Comparison of ENCODE assay signal across 14 cellular contexts in the genomic region with DNA sequence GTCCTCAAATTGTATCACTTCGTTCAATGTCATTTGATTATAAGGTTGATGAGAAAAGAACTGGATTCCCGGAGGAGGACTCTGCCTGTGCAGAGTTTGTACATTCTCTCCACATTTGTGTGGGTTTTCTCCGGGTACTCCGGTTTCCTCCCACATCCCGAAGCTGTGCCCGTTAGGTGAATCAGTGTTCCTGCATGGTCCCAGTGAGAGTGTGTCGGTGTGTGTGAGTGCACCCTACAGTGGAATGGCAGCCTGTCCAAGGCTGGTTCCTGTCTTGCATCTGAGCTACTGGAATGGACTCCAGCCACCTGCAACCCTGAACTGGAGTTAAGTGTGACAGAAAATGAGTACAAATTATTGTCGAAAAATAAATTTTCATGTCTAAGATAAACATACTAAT.
"Had no signal": no experiment of that assay in that cellular context is flagged by ENCODE, and none has a peak within 500 bp of the region (broad histone marks: within the 10 kb centered on the region; RNA-seq: fewer than 3 reads in every experiment).

No MANE protein-coding gene starts in this region.

- H3K4me3 ChIP-seq: heart right ventricle, neural progenitor cell, pancreas had no signal

- DNase-seq: activated CD4-positive, alpha-beta T cell treated with anti-CD3 and anti-CD28 coated beads, Interleukin-2, amount 10 ng/mL, durations not matched to agents 24 days and 14 days; activated CD8-positive, alpha-beta memory T cell treated with anti-CD3 and anti-CD28 coated beads, Interleukin-2, amount 50 U/mL, for 48 hours; activated gamma-delta T cell; activated T-cell treated with anti-CD3 and anti-CD28 coated beads, Interleukin-2, amount 50 U/mL, for 72 hours; cortex of kidney; effector CD8-positive, alpha-beta T cell; heart right ventricle; pancreas; T-helper 17 cell had no signal

- H3K4me3 Mint-ChIP-seq: activated CD4-positive, alpha-beta T cell treated with anti-CD3 and anti-CD28 coated beads, Interleukin-2, amount 10 ng/mL, durations not matched to agents 24 days and 14 days; activated T-cell treated with anti-CD3 and anti-CD28 coated beads, Interleukin-2, amount 50 U/mL, for 72 hours; mesothelial cell of epicardium; neural progenitor cell; stimulated activated effector memory CD8-positive, alpha-beta T cell treated with anti-CD3 and anti-CD28 coated beads, Interleukin-12 subunit alpha, Interleukin-12 subunit beta, amount 100 ng/mL, for 72 hours; T-helper 17 cell; WTC11 had no signal

- H3K9me3 Mint-ChIP-seq: activated CD4-positive, alpha-beta T cell treated with anti-CD3 and anti-CD28 coated beads, Interleukin-2, amount 10 ng/mL, durations not matched to agents 24 days and 14 days; neural progenitor cell had no signal

- H3K27ac ChIP-seq: heart right ventricle, neural progenitor cell, pancreas had no signal

- H3K4me1 Mint-ChIP-seq: activated CD4-positive, alpha-beta T cell treated with anti-CD3 and anti-CD28 coated beads, Interleukin-2, amount 10 ng/mL, durations not matched to agents 24 days and 14 days; neural progenitor cell; stimulated activated effector memory CD8-positive, alpha-beta T cell treated with anti-CD3 and anti-CD28 coated beads, Interleukin-12 subunit alpha, Interleukin-12 subunit beta, amount 100 ng/mL, for 72 hours; T-helper 17 cell; WTC11 had no signal

- H3K27me3 Mint-ChIP-seq: activated CD4-positive, alpha-beta T cell treated with anti-CD3 and anti-CD28 coated beads, Interleukin-2, amount 10 ng/mL, durations not matched to agents 24 days and 14 days; T-helper 17 cell had no signal

- H3K4me2 ChIP-seq: neural progenitor cell had no signal

- ATAC-seq: activated naive CD4-positive, alpha-beta T cell treated with anti-CD3 and anti-CD28 coated beads, Interleukin-2, amount 50 U/mL, for 72 hours; activated T-cell treated with anti-CD3 and anti-CD28 coated beads, Interleukin-2, amount 50 U/mL, for 72 hours; heart right ventricle; pancreas; stimulated activated effector memory CD8-positive, alpha-beta T cell treated with anti-CD3 and anti-CD28 coated beads, Interleukin-12 subunit alpha, Interleukin-12 subunit beta, amount 100 ng/mL, for 72 hours; T-helper 17 cell; WTC11 had no signal

- H3K4me1 ChIP-seq: heart right ventricle, neural progenitor cell, pancreas had no signal

- H2AFZ ChIP-seq: neural progenitor cell had no signal

- H3K9me3 ChIP-seq: pancreas had no signal

- H3K27ac Mint-ChIP-seq: activated CD4-positive, alpha-beta T cell treated with anti-CD3 and anti-CD28 coated beads, Interleukin-2, amount 10 ng/mL, durations not matched to agents 24 days and 14 days; activated naive CD4-positive, alpha-beta T cell treated with anti-CD3 and anti-CD28 coated beads, Interleukin-2, amount 50 U/mL, for 72 hours; activated T-cell treated with anti-CD3 and anti-CD28 coated beads, Interleukin-2, amount 50 U/mL, for 72 hours; neural progenitor cell; stimulated activated effector memory CD8-positive, alpha-beta T cell treated with anti-CD3 and anti-CD28 coated beads, Interleukin-12 subunit alpha, Interleukin-12 subunit beta, amount 100 ng/mL, for 72 hours; T-helper 17 cell; WTC11 had no signal

- H3K36me3 Mint-ChIP-seq: neural progenitor cell; stimulated activated effector memory CD8-positive, alpha-beta T cell treated with anti-CD3 and anti-CD28 coated beads, Interleukin-12 subunit alpha, Interleukin-12 subunit beta, amount 100 ng/mL, for 72 hours had no signal

- H3K27me3 ChIP-seq: heart right ventricle, neural progenitor cell, pancreas had no signal

- H3K36me3 ChIP-seq: heart right ventricle, neural progenitor cell, pancreas had no signal

- H3K9ac ChIP-seq: neural progenitor cell had no signal
